39 cellular contexts compared by ENCODE assay signal in the genomic region with DNA sequence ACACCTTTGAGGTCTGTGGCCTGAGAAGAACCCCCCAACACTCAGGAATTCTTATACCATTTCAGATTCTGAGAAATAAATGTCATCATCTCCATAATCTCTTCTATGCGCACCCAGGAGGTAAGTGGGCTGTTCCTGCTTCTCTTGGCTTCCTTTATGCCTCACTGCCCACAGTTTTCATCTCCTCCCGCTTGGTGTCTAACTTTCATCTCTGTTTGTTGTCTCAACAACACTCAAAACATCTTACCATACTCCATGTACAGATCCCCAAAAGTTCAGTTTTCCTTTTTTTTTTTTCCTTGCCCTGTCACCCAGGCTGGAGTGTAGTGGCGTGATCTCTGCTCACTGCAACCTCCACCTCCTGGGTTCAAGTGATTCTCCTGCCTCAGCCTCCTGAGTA.
"Had no signal": no experiment of that assay in that cellular context is flagged by ENCODE, and none has a peak within 500 bp of the region (broad histone marks: within the 10 kb centered on the region; RNA-seq: fewer than 3 reads in every experiment).

No MANE protein-coding gene starts in this region.

- H3K4me1 ChIP-seq: ascending aorta, breast epithelium had no signal

- H3K9me3 Mint-ChIP-seq: activated naive CD4-positive, alpha-beta T cell treated with anti-CD3 and anti-CD28 coated beads for 36 hours; activated naive CD4-positive, alpha-beta T cell treated with anti-CD3 and anti-CD28 coated beads, Interleukin-2, amount 10 ng/mL, durations not matched to agents 7 days and 5 days; activated naive CD4-positive, alpha-beta T cell treated with anti-CD3 and anti-CD28 coated beads, Interleukin-2, amount 50 U/mL, for 24 hours; activated naive CD8-positive, alpha-beta T cell treated with anti-CD3 and anti-CD28 coated beads for 36 hours; activated naive CD8-positive, alpha-beta T cell treated with anti-CD3 and anti-CD28 coated beads, Interleukin-2, amount 10 ng/mL, durations not matched to agents 7 days and 5 days; activated naive CD8-positive, alpha-beta T cell treated with anti-CD3 and anti-CD28 coated beads, Interleukin-2, amount 50 U/mL, for 24 hours; activated T-cell treated with anti-CD3 and anti-CD28 coated beads, Interleukin-2, amount 50 U/mL, for 4 hours; activated T-helper 17 cell treated with anti-CD3 and anti-CD28 coated beads, Interleukin-2, amount 50 U/mL, for 72 hours; activated T-helper 2 cell treated with anti-CD3 and anti-CD28 coated beads, Interferon-gamma antibody, Interleukin-2, Interleukin-4, amounts not matched to agents 10 μg/mL and 5 μg/mL and 100 μg/mL, durations not matched to agents 14 hours and 24 hours and 36 hours had no signal

- H3K4me3 Mint-ChIP-seq: activated naive CD4-positive, alpha-beta T cell treated with anti-CD3 and anti-CD28 coated beads for 36 hours; activated naive CD4-positive, alpha-beta T cell treated with anti-CD3 and anti-CD28 coated beads, Interleukin-2, amount 10 ng/mL, durations not matched to agents 7 days and 5 days; activated naive CD4-positive, alpha-beta T cell treated with anti-CD3 and anti-CD28 coated beads, Interleukin-2, amount 50 U/mL, for 24 hours; activated naive CD8-positive, alpha-beta T cell; activated naive CD8-positive, alpha-beta T cell treated with anti-CD3 and anti-CD28 coated beads for 36 hours; activated naive CD8-positive, alpha-beta T cell treated with anti-CD3 and anti-CD28 coated beads, Interleukin-2, amount 10 ng/mL, durations not matched to agents 7 days and 5 days; activated naive CD8-positive, alpha-beta T cell treated with anti-CD3 and anti-CD28 coated beads, Interleukin-2, amount 50 U/mL, for 24 hours; activated T-cell treated with anti-CD3 and anti-CD28 coated beads, Interleukin-2, amount 50 U/mL, for 24 hours; activated T-cell treated with anti-CD3 and anti-CD28 coated beads, Interleukin-2, amount 50 U/mL, for 4 hours; activated T-cell treated with anti-CD3 and anti-CD28 coated beads, Interleukin-2, amount 50 U/mL, for 72 hours; activated T-helper 1 cell treated with anti-CD3 and anti-CD28 coated beads, Interleukin-12 subunit alpha, Interleukin-12 subunit beta, Interleukin-2, Interleukin-4 antibody, amounts not matched to agents 30 ng/mL and 10 ng/mL and 1 ng/mL, durations not matched to agents 14 hours and 24 hours and 36 hours; activated T-helper 17 cell treated with anti-CD3 and anti-CD28 coated beads, Interleukin-2, amount 50 U/mL, for 72 hours; brain; central memory CD8-positive, alpha-beta T cell had no signal

- H3K4me1 Mint-ChIP-seq: activated naive CD4-positive, alpha-beta T cell treated with anti-CD3 and anti-CD28 coated beads, Interleukin-2, amount 10 ng/mL, durations not matched to agents 7 days and 5 days; activated naive CD4-positive, alpha-beta T cell treated with anti-CD3 and anti-CD28 coated beads, Interleukin-2, amount 50 U/mL, for 24 hours; activated naive CD8-positive, alpha-beta T cell treated with anti-CD3 and anti-CD28 coated beads for 36 hours; activated naive CD8-positive, alpha-beta T cell treated with anti-CD3 and anti-CD28 coated beads, Interleukin-2, amount 10 ng/mL, durations not matched to agents 7 days and 5 days; activated naive CD8-positive, alpha-beta T cell treated with anti-CD3 and anti-CD28 coated beads, Interleukin-2, amount 50 U/mL, for 24 hours; activated T-helper 17 cell treated with anti-CD3 and anti-CD28 coated beads, Interleukin-2, amount 50 U/mL, for 72 hours; central memory CD8-positive, alpha-beta T cell had no signal

- FAIRE-seq: astrocyte, bronchial epithelial cell had no signal

- H3K36me3 ChIP-seq: adrenal gland, ascending aorta, brain microvascular endothelial cell, breast epithelium, cardiac muscle cell had no signal

- H3K27me3 Mint-ChIP-seq: activated naive CD4-positive, alpha-beta T cell treated with anti-CD3 and anti-CD28 coated beads, Interleukin-2, amount 50 U/mL, for 24 hours; activated naive CD8-positive, alpha-beta T cell treated with anti-CD3 and anti-CD28 coated beads for 36 hours; activated naive CD8-positive, alpha-beta T cell treated with anti-CD3 and anti-CD28 coated beads, Interleukin-2, amount 50 U/mL, for 24 hours; brain had no signal

- H3K4me3 ChIP-seq: adrenal gland, ascending aorta, body of pancreas, breast epithelium, cardiac muscle cell had no signal

- H3K9me3 ChIP-seq: adrenal gland, ascending aorta, body of pancreas, breast epithelium had no signal

- ATAC-seq: activated naive CD4-positive, alpha-beta T cell treated with anti-CD3 and anti-CD28 coated beads, Interleukin-2, amount 50 U/mL, for 72 hours; activated naive CD8-positive, alpha-beta T cell treated with anti-CD3 and anti-CD28 coated beads, Interleukin-2, amount 50 U/mL, for 24 hours; activated T-cell treated with anti-CD3 and anti-CD28 coated beads, Interleukin-2, amount 50 U/mL, for 4 hours; activated T-cell treated with anti-CD3 and anti-CD28 coated beads, Interleukin-2, amount 50 U/mL, for 72 hours; activated T-helper 17 cell treated with anti-CD3 and anti-CD28 coated beads, Interleukin-2, amount 50 U/mL, for 72 hours had no signal

- DNase-seq: activated effector memory CD4-positive, alpha-beta T cell treated with anti-CD3 and anti-CD28 coated beads, Interleukin-2, amount 50 U/mL, for 16 hours; activated effector memory CD4-positive, alpha-beta T cell treated with Interleukin-2 at 50 U/mL for 16 hours; activated gamma-delta T cell; activated gamma-delta T cell treated with Interleukin-2 at 50 U/mL for 16 hours; activated naive CD4-positive, alpha-beta T cell; activated naive CD4-positive, alpha-beta T cell treated with anti-CD3 and anti-CD28 coated beads for 36 hours; activated naive CD4-positive, alpha-beta T cell treated with anti-CD3 and anti-CD28 coated beads, Interleukin-2, amount 10 ng/mL, durations not matched to agents 7 days and 5 days; activated naive CD4-positive, alpha-beta T cell treated with anti-CD3 and anti-CD28 coated beads, Interleukin-2, amount 50 U/mL, for 16 hours; activated naive CD4-positive, alpha-beta T cell treated with Interleukin-2 at 50 U/mL for 16 hours; activated naive CD8-positive, alpha-beta T cell treated with anti-CD3 and anti-CD28 coated beads for 36 hours; activated naive CD8-positive, alpha-beta T cell treated with anti-CD3 and anti-CD28 coated beads, Interleukin-2, amount 10 ng/mL, durations not matched to agents 7 days and 5 days; activated naive CD8-positive, alpha-beta T cell treated with anti-CD3 and anti-CD28 coated beads, Interleukin-2, amount 50 U/mL, for 24 hours; activated T-cell treated with anti-CD3 and anti-CD28 coated beads, Interleukin-2, amount 50 U/mL, for 24 hours; activated T-cell treated with anti-CD3 and anti-CD28 coated beads, Interleukin-2, amount 50 U/mL, for 4 hours; activated T-cell treated with anti-CD3 and anti-CD28 coated beads, Interleukin-2, amount 50 U/mL, for 48 hours; activated T-cell treated with anti-CD3 and anti-CD28 coated beads, Interleukin-2, amount 50 U/mL, for 72 hours; adrenal gland; amniotic stem cell; amygdala; anterior cingulate cortex; aorta; body of pancreas; brain microvascular endothelial cell; caudate nucleus; central memory CD4-positive, alpha-beta T cell; cerebellar nuclear complex had no signal

- H3K27ac Mint-ChIP-seq: activated naive CD4-positive, alpha-beta T cell treated with anti-CD3 and anti-CD28 coated beads for 36 hours; activated naive CD4-positive, alpha-beta T cell treated with anti-CD3 and anti-CD28 coated beads, Interleukin-2, amount 10 ng/mL, durations not matched to agents 7 days and 5 days; activated naive CD4-positive, alpha-beta T cell treated with anti-CD3 and anti-CD28 coated beads, Interleukin-2, amount 50 U/mL, for 24 hours; activated naive CD4-positive, alpha-beta T cell treated with anti-CD3 and anti-CD28 coated beads, Interleukin-2, amount 50 U/mL, for 72 hours; activated naive CD8-positive, alpha-beta T cell; activated naive CD8-positive, alpha-beta T cell treated with anti-CD3 and anti-CD28 coated beads for 36 hours; activated naive CD8-positive, alpha-beta T cell treated with anti-CD3 and anti-CD28 coated beads, Interleukin-2, amount 10 ng/mL, durations not matched to agents 7 days and 5 days; activated naive CD8-positive, alpha-beta T cell treated with anti-CD3 and anti-CD28 coated beads, Interleukin-2, amount 50 U/mL, for 24 hours; activated T-cell treated with anti-CD3 and anti-CD28 coated beads, Interleukin-2, amount 50 U/mL, for 24 hours; activated T-cell treated with anti-CD3 and anti-CD28 coated beads, Interleukin-2, amount 50 U/mL, for 72 hours; activated T-helper 1 cell treated with anti-CD3 and anti-CD28 coated beads, Interleukin-12 subunit alpha, Interleukin-12 subunit beta, Interleukin-2, Interleukin-4 antibody, amounts not matched to agents 30 ng/mL and 10 ng/mL and 1 ng/mL, durations not matched to agents 14 hours and 24 hours and 36 hours; activated T-helper 17 cell treated with anti-CD3 and anti-CD28 coated beads, Interleukin-2, amount 50 U/mL, for 72 hours; activated T-helper 2 cell treated with anti-CD3 and anti-CD28 coated beads, Interferon-gamma antibody, Interleukin-2, Interleukin-4, amounts not matched to agents 10 μg/mL and 5 μg/mL and 100 μg/mL, durations not matched to agents 14 hours and 24 hours and 36 hours; brain had no signal

- H3K27me3 ChIP-seq: adrenal gland, ascending aorta, body of pancreas, brain microvascular endothelial cell, breast epithelium, cardiac muscle cell had no signal

- H3K36me3 Mint-ChIP-seq: activated naive CD4-positive, alpha-beta T cell treated with anti-CD3 and anti-CD28 coated beads, Interleukin-2, amount 10 ng/mL, durations not matched to agents 7 days and 5 days; activated naive CD4-positive, alpha-beta T cell treated with anti-CD3 and anti-CD28 coated beads, Interleukin-2, amount 50 U/mL, for 24 hours; activated naive CD8-positive, alpha-beta T cell; activated naive CD8-positive, alpha-beta T cell treated with anti-CD3 and anti-CD28 coated beads for 36 hours; activated naive CD8-positive, alpha-beta T cell treated with anti-CD3 and anti-CD28 coated beads, Interleukin-2, amount 10 ng/mL, durations not matched to agents 7 days and 5 days; brain had no signal

- H3K27ac ChIP-seq: adrenal gland, ascending aorta, brain microvascular endothelial cell, breast epithelium, cardiac muscle cell had no signal
